ENCODE assay signal across 27 cellular contexts in genomic region chr2:148569221-148569620, GRCh38.
"Had no signal": no experiment of that assay in that cellular context is flagged by ENCODE, and none has a peak within 500 bp of the region (broad histone marks: within the 10 kb centered on the region; RNA-seq: fewer than 3 reads in every experiment).

No MANE protein-coding gene starts in this region.

- FAIRE-seq: kidney, pancreas had no signal

- ATAC-seq: left colon, left lung, pancreas, sciatic nerve had no signal

- H3K4me1 ChIP-seq: left lung, lower lobe of right lung, pancreas, prostate gland, stomach, testis, thyroid gland, transverse colon, upper lobe of left lung, vagina had no signal

- H3K4me3 Mint-ChIP-seq: nephron, neural crest cell had no signal

- H3K27me3 Mint-ChIP-seq: naive thymus-derived CD8-positive, alpha-beta T cell had no signal

- H3K9me3 ChIP-seq: left lung, lower lobe of right lung, neutrophil, pancreas, prostate gland, stomach, testis, thyroid gland, transverse colon, upper lobe of left lung, vagina had no signal

- H3K4me1 Mint-ChIP-seq: nephron had no signal

- H3K27ac ChIP-seq: left lung, lower lobe of right lung, neutrophil, pancreas, prostate gland, skin epidermis, stomach, testis, thyroid gland, transverse colon, upper lobe of left lung, vagina had no signal

- H3K9me3 Mint-ChIP-seq: naive thymus-derived CD8-positive, alpha-beta T cell; nephron; neural crest cell had no signal

- H3K36me3 ChIP-seq: left lung, lower lobe of right lung, neutrophil, pancreas, prostate gland, stomach, thyroid gland, transverse colon, upper lobe of left lung, vagina had no signal

- DNase-seq: hippocampal formation; kidney; left colon; lower lobe of right lung; mammary epithelial cell; mesenchymal stem cell; occipital lobe; posterior cingulate gyrus; retina; right cardiac atrium; stimulated activated CD4-positive, alpha-beta T cell treated with anti-CD3 and anti-CD28 coated beads, Interleukin-12 subunit alpha, Interleukin-12 subunit beta, amount 100 ng/mL, for 4 hours; stimulated activated naive CD4-positive, alpha-beta T cell; stomach; testis; thyroid gland; transverse colon had no signal

- H3K27ac Mint-ChIP-seq: nephron had no signal

- H3K4me3 ChIP-seq: left lung, lower lobe of right lung, pancreas, prostate gland, skin epidermis, stomach, testis, thyroid gland, transverse colon, upper lobe of left lung, vagina had no signal

- H3K36me3 Mint-ChIP-seq: naive thymus-derived CD8-positive, alpha-beta T cell had no signal

- H3K27me3 ChIP-seq: left lung, neutrophil, pancreas, testis, thyroid gland, upper lobe of left lung, vagina had no signal
